ENCODE assay signal across 9 cellular contexts in the genomic region with DNA sequence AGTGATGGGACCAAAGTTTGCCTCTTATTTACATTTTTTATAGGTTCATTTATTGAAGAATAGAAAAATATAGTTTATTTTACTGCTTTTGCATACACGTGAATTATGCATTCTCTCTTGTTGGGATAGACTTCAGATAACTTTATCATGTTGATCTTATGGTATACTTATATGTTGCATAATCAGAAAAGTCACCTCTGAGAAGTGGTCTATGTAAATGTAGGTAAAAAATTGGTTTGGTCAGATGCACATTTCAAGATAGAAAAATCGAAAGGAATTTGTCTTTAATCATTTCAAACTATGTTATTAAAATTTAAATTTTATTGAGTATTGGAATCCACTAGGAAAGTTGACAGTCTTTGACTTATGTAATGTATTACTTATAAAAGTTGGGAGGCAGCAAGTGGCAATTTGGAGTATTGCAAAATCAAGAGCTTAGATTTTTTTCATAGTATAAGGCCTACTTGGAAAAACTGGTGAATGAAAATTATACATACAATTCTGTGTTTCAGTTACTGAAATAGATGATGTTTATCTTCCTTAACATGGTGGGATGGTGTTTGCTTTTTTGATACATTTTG. TPM values are rescaled to one million over a fixed set of nuclear protein-coding genes. Genes with fewer than 3 reads are reported as not detected.
A peak's percentile ranks its signal among the peaks of the same experiment; 100 is the strongest.
DNase-seq lines count a peak whose midpoint lies in the region; ATAC-seq and TF ChIP-seq lines count a peak whose summit lies in the region.
"Had no signal": no experiment of that assay in that cellular context is flagged by ENCODE, and none has a peak within 500 bp of the region (broad histone marks: within the 10 kb centered on the region; RNA-seq: fewer than 3 reads in every experiment).

No MANE protein-coding gene starts in this region.

- H3K27me3 Mint-ChIP-seq in WTC11 (ENCODE audit: low read depth) = peaks cover 17% of the 10 kb centered on the region
- peaks cover 7 to 18% (median 16%) of the 10 kb centered on the region in 3 donors for H3K27me3 Mint-ChIP-seq in immature natural killer cell (ENCODE audit: low read depth in 3 of 3)

- H3K9me3 ChIP-seq in left ventricle myocardium inferior (replicated peaks) (no peaks in the 10 kb centered on the region), vagina (no peaks in the 10 kb centered on the region)

- H3K4me3 ChIP-seq in left ventricle myocardium inferior (peak overlapping the region; percentile 99), vagina (peak overlapping the region in 1 of 2 donors; percentile 75)

- intact Hi-C loops in left ventricle myocardium inferior (cut with micrococcal nuclease) = no loop called here
- intact Hi-C loops in left cardiac atrium (cut with DNase I) = loop anchor here in 1 of 2 donors (10.0 kb wide), 1 partner anchor 63 kb away; the partner anchor contains the start of genes LOC128125822 and PTP4A1
- intact Hi-C loops in vagina (cut with DNase I) = loop anchor here (2.0 kb wide), 1 partner anchor 65 kb away; the partner anchor contains the start of genes LOC128125822 and PTP4A1

- no peak overlapping the region; the same call in 1 of the 2 replicates for H3K27ac Mint-ChIP-seq in WTC11
- peak overlapping the region in 5 of 6 donors; percentile 34 to 98 (median 73) for H3K27ac Mint-ChIP-seq in immature natural killer cell

- H3K36me3 Mint-ChIP-seq in WTC11 = no peaks in the 10 kb centered on the region
- no peaks in the 10 kb centered on the region for H3K36me3 Mint-ChIP-seq in immature natural killer cell

- no peaks in the 10 kb centered on the region for H3K9me3 Mint-ChIP-seq in WTC11
- H3K9me3 Mint-ChIP-seq in immature natural killer cell = no peaks in the 10 kb centered on the region

- H3K27me3 ChIP-seq in left ventricle myocardium inferior (ENCODE audit: low read depth) (no peaks in the 10 kb centered on the region), vagina (no peaks in the 10 kb centered on the region)

- TF ChIP-seq CTCF in left ventricle myocardium inferior (IDR thresholded peaks at IDR 0.05; ENCODE audit: borderline replicate concordance) (no peak), WTC11 (IDR thresholded peaks at IDR 0.05) (no peak), vagina (IDR thresholded peaks at IDR 0.05) (no peak)

- DNase-seq in left ventricle myocardium inferior (no peak), left cardiac atrium (no peak), WTC11 (ENCODE audit: low spot score) (no peak), immature natural killer cell (no peak), vagina (ENCODE audit: extremely low spot score in 2 of 2) (no peak), NCI-H1436 treated with DMSO at 0.1 percent for 48 hours (lab: John Stamatoyannopoulos, UW) (no peak)
- DNase-seq in activated CD4-positive, alpha-beta T cell treated with anti-CD3 and anti-CD28 coated beads for 1 hour = no peak
- DNase-seq: GDM1 had no signal

- H3K27ac ChIP-seq in left ventricle myocardium inferior (replicated peaks) (no peak overlapping the region), vagina (peak overlapping the region; percentile 96)

- POLR2A ChIA-PET in WTC11 (lab: Charles Lee) = no interaction called here

- TF ChIP-seq POLR2A in vagina (IDR thresholded peaks at IDR 0.05) = no peak

- CTCF ChIA-PET in WTC11 (lab: Charles Lee) = no interaction called here

- peaks cover 80% of the 10 kb centered on the region for H3K4me1 ChIP-seq in left ventricle myocardium inferior
- peaks cover 51% of the 10 kb centered on the region for H3K4me1 ChIP-seq in vagina

- ATAC-seq in left cardiac atrium (no peak), WTC11 (no peak), GM21447 (IDR thresholded peaks at IDR 0.05; ENCODE audit: unreplicated experiment) (no peak)

- H3K4me1 Mint-ChIP-seq in WTC11 (peaks cover 50% of the 10 kb centered on the region), immature natural killer cell (peaks cover 63 to 68% of the 10 kb centered on the region in 2 donors)

- H3K4me3 Mint-ChIP-seq in WTC11 (peak overlapping the region; percentile 100), immature natural killer cell (peak overlapping the region; percentile 36 to 100 (median 98))

- H3K36me3 ChIP-seq in left ventricle myocardium inferior = peaks cover 4% of the 10 kb centered on the region
- H3K36me3 ChIP-seq in vagina = no peaks in the 10 kb centered on the region

TF ChIP-seq in WTC11, 78 proteins besides CTCF, POLR2A, EP300 and RAD21:
- TF ChIP-seq ZNF121 (CRISPR knock-in tag; IDR thresholded peaks at IDR 0.05) = no peak
- TF ChIP-seq MYBL2 (CRISPR knock-in tag; IDR thresholded peaks at IDR 0.05) = no peak
- no peak for TF ChIP-seq SMAD4 (CRISPR knock-in tag; IDR thresholded peaks at IDR 0.05)
- no peak for TF ChIP-seq KAT7 (CRISPR knock-in tag; IDR thresholded peaks at IDR 0.05; ENCODE audit: borderline replicate concordance)
- TF ChIP-seq, protein P1, sequence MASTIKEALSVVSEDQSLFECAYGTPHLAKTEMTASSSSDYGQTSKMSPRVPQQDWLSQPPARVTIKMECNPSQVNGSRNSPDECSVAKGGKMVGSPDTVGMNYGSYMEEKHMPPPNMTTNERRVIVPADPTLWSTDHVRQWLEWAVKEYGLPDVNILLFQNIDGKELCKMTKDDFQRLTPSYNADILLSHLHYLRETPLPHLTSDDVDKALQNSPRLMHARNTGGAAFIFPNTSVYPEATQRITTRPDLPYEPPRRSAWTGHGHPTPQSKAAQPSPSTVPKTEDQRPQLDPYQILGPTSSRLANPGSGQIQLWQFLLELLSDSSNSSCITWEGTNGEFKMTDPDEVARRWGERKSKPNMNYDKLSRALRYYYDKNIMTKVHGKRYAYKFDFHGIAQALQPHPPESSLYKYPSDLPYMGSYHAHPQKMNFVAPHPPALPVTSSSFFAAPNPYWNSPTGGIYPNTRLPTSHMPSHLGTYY (CRISPR knock-in tag; IDR thresholded peaks at IDR 0.05) = no peak
- no peak for TF ChIP-seq AR (CRISPR knock-in tag; IDR thresholded peaks at IDR 0.05)
- TF ChIP-seq PRRX2 (CRISPR knock-in tag; IDR thresholded peaks at IDR 0.05) = no peak
TF ChIP-seq in WTC11: peak in this region for 0.

RNA-seq across cellular contexts. Expression of gene PHF3, which starts 2.4 kb away (rescaled TPM):
- 32.0 TPM for total RNA-seq in left ventricle myocardium inferior
- total RNA-seq in left cardiac atrium = 10 to 100 TPM; 30.8 to 35.3 TPM
- 50.2 to 56.4 TPM (median 52.6 TPM) in 3 replicates for total RNA-seq in WTC11 (2021)
- polyA plus RNA-seq in immature natural killer cell = 10 to 100 TPM in 1 of 3 donors, 1 to 10 TPM in 2; 4.9 to 31.9 (median 9.5) TPM
- total RNA-seq in vagina = 58.7 TPM
